16 cellular contexts compared by ENCODE assay signal in the genomic region with DNA sequence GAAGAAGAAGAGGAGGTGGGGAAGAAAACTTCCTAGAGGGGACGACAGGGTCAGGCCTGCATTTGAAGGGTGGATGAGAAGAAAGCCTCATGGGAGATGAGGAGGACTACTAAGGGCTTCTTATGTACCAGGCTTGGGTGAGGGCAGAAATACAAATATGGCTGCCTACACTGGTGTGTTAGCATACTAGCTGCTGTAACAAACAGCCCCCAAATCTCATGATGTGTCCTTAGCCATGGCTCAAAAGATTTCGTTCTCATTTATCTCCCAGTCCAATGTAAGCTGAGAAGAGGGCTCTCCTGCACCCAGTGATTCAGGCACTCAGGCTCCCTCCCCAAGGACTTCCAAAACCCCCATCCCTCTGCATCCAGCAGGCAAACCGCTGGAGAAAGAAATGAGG. TPM values are rescaled to one million over a fixed set of nuclear protein-coding genes. Genes with fewer than 3 reads are reported as not detected.
DNase-seq lines count a peak whose midpoint lies in the region; ATAC-seq and TF ChIP-seq lines count a peak whose summit lies in the region.
"Had no signal": no experiment of that assay in that cellular context is flagged by ENCODE, and none has a peak within 500 bp of the region (broad histone marks: within the 10 kb centered on the region; RNA-seq: fewer than 3 reads in every experiment).

No MANE protein-coding gene starts in this region.

- 92% methylated on average over 3 of the region's 3 CpGs for WGBS in esophagus muscularis mucosa
- WGBS in smooth muscle cell (ENCODE audit: low lambda C conversion rate), result 97% methylated on average over 3 of the region's 3 CpGs

- no peaks in the 10 kb centered on the region for H3K36me3 ChIP-seq in BLaER1 treated with 17β-estradiol and CSF1 and Interleukin-3, amounts not matched to agents 10 nM and 100 nM
- no peaks in the 10 kb centered on the region for H3K36me3 ChIP-seq in MG63
- H3K36me3 ChIP-seq in esophagus muscularis mucosa, result no peaks in the 10 kb centered on the region
- no peaks in the 10 kb centered on the region for H3K36me3 ChIP-seq in smooth muscle cell (ENCODE audit: low read depth)
- H3K36me3 ChIP-seq: prostate gland had no signal

- H4K20me1 ChIP-seq in BLaER1 treated with 17β-estradiol and CSF1 and Interleukin-3, amounts not matched to agents 10 nM and 100 nM, result peaks cover 0 to 8% (median 0%) of the 10 kb centered on the region in 11 experiments; a peak in 3 of 22 replicates
- H4K20me1 ChIP-seq in smooth muscle cell (ENCODE audit: low read depth), result no peaks in the 10 kb centered on the region

- no peaks in the 10 kb centered on the region for H3K27me3 Mint-ChIP-seq in activated naive CD4-positive, alpha-beta T cell treated with anti-CD3 and anti-CD28 coated beads for 36 hours (ENCODE audit: low read depth)
- H3K27me3 Mint-ChIP-seq in WTC11 (ENCODE audit: low read depth), result peaks cover 3% of the 10 kb centered on the region; the same call in 1 of the 2 replicates

- POLR2A ChIA-PET in WTC11 (lab: Charles Lee), result no interaction called here

- H3K4me1 ChIP-seq in BLaER1 treated with 17β-estradiol and CSF1 and Interleukin-3, amounts not matched to agents 10 nM and 100 nM, result peaks cover 25 to 63% (median 43%) of the 10 kb centered on the region in 10 experiments
- peaks cover 16 to 38% (median 31%) of the 10 kb centered on the region in 4 donors for H3K4me1 ChIP-seq in esophagus muscularis mucosa
- H3K4me1 ChIP-seq in smooth muscle cell (ENCODE audit: low read depth), result no peaks in the 10 kb centered on the region
- H3K4me1 ChIP-seq: prostate gland had no signal

- peaks cover 22% of the 10 kb centered on the region for H3F3A ChIP-seq in smooth muscle cell (ENCODE audit: low read depth)

- H3K9me3 Mint-ChIP-seq in activated naive CD4-positive, alpha-beta T cell treated with anti-CD3 and anti-CD28 coated beads for 36 hours, result peaks cover 2% of the 10 kb centered on the region
- H3K9me3 Mint-ChIP-seq in WTC11, result no peaks in the 10 kb centered on the region; the same call in 1 of the 2 replicates

- no peak overlapping the region; a peak in 2 of 22 replicates for H3K27ac ChIP-seq in BLaER1 treated with 17β-estradiol and CSF1 and Interleukin-3, amounts not matched to agents 10 nM and 100 nM
- H3K27ac ChIP-seq in esophagus muscularis mucosa (replicated peaks in 1 of 4) (peak overlapping the region; percentile 83 to 92 (median 88)), smooth muscle cell (ENCODE audit: low read depth) (peak overlapping the region; percentile 84)

- peak; percentile 28 for DNase-seq in MG63
- no peak for DNase-seq in esophagus muscularis mucosa (ENCODE audit: extremely low spot score)
- DNase-seq in smooth muscle cell (lab: John Stamatoyannopoulos, UW; ENCODE audit: unreplicated experiment), result no peak
- DNase-seq in NCI-H187 (lab: John Stamatoyannopoulos, UW), result no peak
- no peak for DNase-seq in activated naive CD4-positive, alpha-beta T cell treated with anti-CD3 and anti-CD28 coated beads for 36 hours
- DNase-seq in NCI-H2227 (lab: John Stamatoyannopoulos, UW; ENCODE audit: unreplicated experiment), result no peak
- DNase-seq in WTC11 (ENCODE audit: low spot score), result no peak
- DNase-seq: activated CD8-positive, alpha-beta T cell treated with anti-CD3 and anti-CD28 coated beads for 36 hours; DMS153 had no signal

- intact Hi-C loops in esophagus muscularis mucosa (cut with DNase I), result loop anchor here (5.0 to 10.0 kb wide), 4 partner anchors 209 to 499 kb away; no protein-coding TSS in a partner anchor
- intact Hi-C loops in activated naive CD4-positive, alpha-beta T cell treated with anti-CD3 and anti-CD28 coated beads for 36 hours (cut with micrococcal nuclease), result no loop called here

- H2AFZ ChIP-seq in smooth muscle cell (ENCODE audit: low read depth), result no peak overlapping the region
- H2AFZ ChIP-seq: hepatocyte had no signal

- H3K9me3 ChIP-seq in BLaER1 treated with 17β-estradiol and CSF1 and Interleukin-3, amounts not matched to agents 10 nM and 100 nM (replicated peaks in 1 of 11), result no peaks in the 10 kb centered on the region
- H3K9me3 ChIP-seq in MG63 (no peaks in the 10 kb centered on the region), esophagus muscularis mucosa (no peaks in the 10 kb centered on the region), smooth muscle cell (replicated peaks; ENCODE audit: low read depth) (no peaks in the 10 kb centered on the region)
- H3K9me3 ChIP-seq: prostate gland had no signal

- H3K27ac Mint-ChIP-seq in activated naive CD4-positive, alpha-beta T cell treated with anti-CD3 and anti-CD28 coated beads for 36 hours, result no peak overlapping the region
- no peak overlapping the region for H3K27ac Mint-ChIP-seq in WTC11

- CTCF ChIA-PET in activated naive CD4-positive, alpha-beta T cell treated with anti-CD3 and anti-CD28 coated beads for 36 hours (lab: Charles Lee), result interaction anchor here (0.6 to 2.7 kb wide), 4 partner anchors 110 to 439 kb away, joined by 3 to 16 read pairs (median 10); no protein-coding TSS in a partner anchor
- CTCF ChIA-PET in WTC11 (lab: Charles Lee), result interaction anchor here (0.6 kb wide), 1 partner anchor 427 kb away, joined by 3 read pairs; no protein-coding TSS in a partner anchor

- H3K79me2 ChIP-seq in smooth muscle cell (ENCODE audit: low read depth), result no peaks in the 10 kb centered on the region
- H3K79me2 ChIP-seq: hepatocyte had no signal

- peaks cover 0 to 21% (median 8%) of the 10 kb centered on the region in 11 experiments; a peak in 6 of 22 replicates for H3K27me3 ChIP-seq in BLaER1 treated with 17β-estradiol and CSF1 and Interleukin-3, amounts not matched to agents 10 nM and 100 nM
- H3K27me3 ChIP-seq in MG63, result no peaks in the 10 kb centered on the region
- no peaks in the 10 kb centered on the region for H3K27me3 ChIP-seq in esophagus muscularis mucosa
- no peaks in the 10 kb centered on the region for H3K27me3 ChIP-seq in smooth muscle cell (ENCODE audit: low read depth)
- H3K27me3 ChIP-seq: hepatocyte had no signal

- TF ChIP-seq CTCF in esophagus muscularis mucosa (IDR thresholded peaks at IDR 0.05) (no peak), smooth muscle cell (IDR thresholded peaks at IDR 0.05; ENCODE audit: borderline replicate concordance, insufficient read depth, poor library complexity, severe bottlenecking) (no peak), WTC11 (IDR thresholded peaks at IDR 0.05) (no peak)

- no peak for TF ChIP-seq EP300 in esophagus muscularis mucosa (IDR thresholded peaks at IDR 0.05)

- no peak overlapping the region for H3K4me3 Mint-ChIP-seq in activated naive CD4-positive, alpha-beta T cell treated with anti-CD3 and anti-CD28 coated beads for 36 hours
- H3K4me3 Mint-ChIP-seq in WTC11, result no peak overlapping the region

- peak overlapping the region in 10 of 11 experiments; percentile 54 to 89 (median 74); a peak in 17 of 22 replicates for H3K4me2 ChIP-seq in BLaER1 treated with 17β-estradiol and CSF1 and Interleukin-3, amounts not matched to agents 10 nM and 100 nM
- H3K4me2 ChIP-seq in smooth muscle cell, result no peak overlapping the region

- no peak overlapping the region for H3K4me3 ChIP-seq in BLaER1 treated with 17β-estradiol and CSF1 and Interleukin-3, amounts not matched to agents 10 nM and 100 nM
- H3K4me3 ChIP-seq in MG63, result no peak overlapping the region
- H3K4me3 ChIP-seq in esophagus muscularis mucosa, result no peak overlapping the region
- H3K4me3 ChIP-seq in smooth muscle cell, result no peak overlapping the region
- H3K4me3 ChIP-seq: hepatocyte, prostate gland had no signal

- peaks cover 23% of the 10 kb centered on the region for H3K4me1 Mint-ChIP-seq in activated naive CD4-positive, alpha-beta T cell treated with anti-CD3 and anti-CD28 coated beads for 36 hours (ENCODE audit: low read depth)
- H3K4me1 Mint-ChIP-seq in WTC11, result peaks cover 27% of the 10 kb centered on the region

- H3K9ac ChIP-seq in BLaER1 treated with 17β-estradiol and CSF1 and Interleukin-3, amounts not matched to agents 10 nM and 100 nM, result no peak overlapping the region
- no peak overlapping the region for H3K9ac ChIP-seq in smooth muscle cell (ENCODE audit: low read depth)

- TF ChIP-seq POLR2A in esophagus muscularis mucosa (IDR thresholded peaks at IDR 0.05; ENCODE audit: low read depth), result no peak

- H3K36me3 Mint-ChIP-seq in activated naive CD4-positive, alpha-beta T cell treated with anti-CD3 and anti-CD28 coated beads for 36 hours (ENCODE audit: low read depth), result no peaks in the 10 kb centered on the region
- no peaks in the 10 kb centered on the region for H3K36me3 Mint-ChIP-seq in WTC11

- ATAC-seq in WTC11, result no peak
- ATAC-seq: activated CD8-positive, alpha-beta T cell treated with anti-CD3 and anti-CD28 coated beads for 36 hours; esophagus mucosa; Right ventricle myocardium inferior had no signal

TF ChIP-seq in WTC11, 78 proteins besides CTCF, POLR2A, EP300 and RAD21 (continues in another document):
- no peak for TF ChIP-seq ZNF671 (CRISPR knock-in tag; IDR thresholded peaks at IDR 0.05)
- TF ChIP-seq, protein P1, sequence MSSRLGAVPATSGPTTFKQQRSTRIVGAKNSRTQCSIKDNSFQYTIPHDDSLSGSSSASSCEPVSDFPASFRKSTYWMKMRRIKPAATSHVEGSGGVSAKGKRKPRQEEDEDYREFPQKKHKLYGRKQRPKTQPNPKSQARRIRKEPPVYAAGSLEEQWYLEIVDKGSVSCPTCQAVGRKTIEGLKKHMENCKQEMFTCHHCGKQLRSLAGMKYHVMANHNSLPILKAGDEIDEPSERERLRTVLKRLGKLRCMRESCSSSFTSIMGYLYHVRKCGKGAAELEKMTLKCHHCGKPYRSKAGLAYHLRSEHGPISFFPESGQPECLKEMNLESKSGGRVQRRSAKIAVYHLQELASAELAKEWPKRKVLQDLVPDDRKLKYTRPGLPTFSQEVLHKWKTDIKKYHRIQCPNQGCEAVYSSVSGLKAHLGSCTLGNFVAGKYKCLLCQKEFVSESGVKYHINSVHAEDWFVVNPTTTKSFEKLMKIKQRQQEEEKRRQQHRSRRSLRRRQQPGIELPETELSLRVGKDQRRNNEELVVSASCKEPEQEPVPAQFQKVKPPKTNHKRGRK (CRISPR knock-in tag; IDR thresholded peaks at IDR 0.05; ENCODE audit: borderline replicate concordance), result no peak

RNA-seq across cellular contexts. Expression of a gene that starts 11.6 kb away (rescaled TPM):
- total RNA-seq in MG63 (2014; rRNA removed; shearing (Covaris generic); ENCODE audit: low replicate concordance), result 2.3 and 6.3 TPM in 2 replicates
- total RNA-seq in esophagus muscularis mucosa (1 to 10 TPM in 1 of 4 donors, under 1 TPM in 1, not detected in 2; 0.63 to 3.0 TPM), smooth muscle cell (not detected in 2 replicates), WTC11 (2021) (0.50 to 1.0 TPM (median 0.60 TPM) in 3 replicates)
- polyA plus RNA-seq in smooth muscle cell, result 0.14 and 0.53 TPM in 2 replicates
- not detected for total RNA-seq in activated naive CD4-positive, alpha-beta T cell treated with anti-CD3 and anti-CD28 coated beads for 36 hours
- total RNA-seq: activated CD8-positive, alpha-beta T cell treated with anti-CD3 and anti-CD28 coated beads for 36 hours; aorta; dermis blood vessel endothelial cell; hepatocyte had no signal

RNA-seq across cellular contexts. Expression of a gene that starts 19.5 kb away (rescaled TPM):
- total RNA-seq in MG63 (2014; rRNA removed; shearing (Covaris generic); ENCODE audit: low replicate concordance), result 8.5 and 9.9 TPM in 2 replicates
- total RNA-seq in esophagus muscularis mucosa (10 to 100 TPM; 10.1 to 21.0 (median 12.1) TPM), smooth muscle cell (0.76 and 0.99 TPM in 2 replicates), WTC11 (2021) (0.17 to 0.27 TPM (median 0.21 TPM) in 3 replicates)
- polyA plus RNA-seq in smooth muscle cell, result 0.18 and 0.23 TPM in 2 replicates
- total RNA-seq in activated naive CD4-positive, alpha-beta T cell treated with anti-CD3 and anti-CD28 coated beads for 36 hours, result 10 to 100 TPM; 33.6 to 33.8 TPM

Comparison
In these comparisons a context has a peak if more than half of its experiments do, and no peak if none do; other contexts are left out.
1. H3K27ac ChIP-seq: peak in esophagus muscularis mucosa (4 of 4) and smooth muscle cell (single experiment); none in BLaER1 treated with 17β-estradiol and CSF1 and Interleukin-3, amounts not matched to agents 10 nM and 100 nM (0 of 11).